In the genomic region with DNA sequence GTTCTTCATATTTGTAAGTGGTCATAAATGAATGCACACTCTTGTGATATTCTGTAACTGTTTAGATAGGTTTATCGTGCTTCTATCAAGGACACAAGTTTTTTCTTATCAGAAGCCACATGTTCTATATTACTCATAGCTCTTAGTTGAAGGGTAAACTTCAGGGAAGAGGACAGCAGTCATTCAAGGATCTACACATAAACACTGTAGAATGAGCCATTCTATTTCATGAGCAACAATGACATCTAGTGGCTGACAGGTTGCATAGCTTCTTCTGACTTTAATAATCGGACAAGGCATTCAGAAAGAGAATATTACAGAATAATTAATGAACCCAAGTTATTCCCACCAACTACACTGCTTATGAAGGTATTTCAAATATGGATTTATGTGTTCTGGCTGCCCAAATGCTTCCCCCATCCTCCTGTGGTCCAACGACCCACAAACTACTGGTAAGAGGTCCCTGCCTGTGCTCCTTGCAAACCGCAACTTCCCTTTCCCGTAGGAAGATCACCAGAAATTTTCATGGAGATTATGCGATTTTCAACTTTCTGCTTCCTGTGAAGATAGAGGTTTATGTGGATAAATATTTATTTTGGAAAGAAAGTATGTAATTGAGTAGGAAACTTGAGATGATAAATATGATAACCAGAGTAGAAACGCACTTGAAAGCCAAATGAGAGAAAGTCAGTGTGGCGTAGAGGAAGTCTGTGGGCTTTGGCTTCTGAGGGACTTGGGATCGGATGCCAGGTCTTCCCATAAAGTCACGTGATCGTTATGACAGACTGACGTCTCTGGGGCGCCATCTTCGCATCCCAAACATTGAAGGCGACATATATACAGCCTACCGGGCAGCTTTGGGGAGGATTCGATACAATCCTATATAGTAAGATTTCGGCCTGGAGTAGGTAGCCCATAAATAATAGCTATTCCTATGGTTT, we compare ENCODE assay signal across 8 cellular contexts. TPM values are rescaled to one million over a fixed set of nuclear protein-coding genes. Genes with fewer than 3 reads are reported as not detected.
DNase-seq lines count a peak whose midpoint lies in the region; ATAC-seq, FAIRE-seq and TF ChIP-seq lines count a peak whose summit lies in the region.

No MANE protein-coding gene starts in this region.

- H3K4me3 ChIP-seq in right cardiac atrium (ENCODE audit: low read length) (no peak overlapping the region), skeletal muscle tissue (ENCODE audit: low read length in 3 of 3) (peak overlapping the region; percentile 11 to 40 (median 13))

- intact Hi-C loops in right cardiac atrium (cut with DNase I) = loop anchor here (5.0 to 10.0 kb wide), 7 partner anchors 274 to 884 kb away; no protein-coding TSS in a partner anchor

- H3K9me3 ChIP-seq in right cardiac atrium (ENCODE audit: control insufficient read depth, low read length) = no peaks in the 10 kb centered on the region
- no peaks in the 10 kb centered on the region for H3K9me3 ChIP-seq in skeletal muscle tissue (ENCODE audit: control insufficient read depth in 3 of 3, low read length in 3 of 3)

- FAIRE-seq in D721Med (lab: Jason Lieb, UNC) = peak; percentile 90

- ATAC-seq in GM19043 (IDR thresholded peaks at IDR 0.05; ENCODE audit: low read depth, unreplicated experiment) (peak; percentile 87), HG03159 (IDR thresholded peaks at IDR 0.05; ENCODE audit: unreplicated experiment) (peak; percentile 73), right cardiac atrium (peak; percentile 72 to 74)

- H3K27me3 ChIP-seq in right cardiac atrium (ENCODE audit: control insufficient read depth, insufficient read depth) = no peaks in the 10 kb centered on the region
- H3K27me3 ChIP-seq in skeletal muscle tissue (ENCODE audit: control insufficient read depth in 3 of 3, insufficient read depth in 3 of 3, low read length in 3 of 3) = peaks cover 0 to 2% (median 0%) of the 10 kb centered on the region in 3 donors

- H3K27ac ChIP-seq in right cardiac atrium (ENCODE audit: low read length) (no peak overlapping the region), skeletal muscle tissue (ENCODE audit: low read depth, low read length) (no peak overlapping the region)

- no peaks in the 10 kb centered on the region for H3K36me3 ChIP-seq in skeletal muscle tissue (ENCODE audit: control insufficient read depth in 3 of 3, insufficient read depth in 3 of 3, low read length in 3 of 3)

- 45% methylated on average over 18 of the region's 18 CpGs for WGBS in right cardiac atrium

- DNase-seq in D721Med (ENCODE audit: insufficient read length, low spot score) (no peak), NCI-H2171 treated with DMSO at 0.1 percent for 48 hours (lab: John Stamatoyannopoulos, UW) (peak; percentile 52), amniotic stem cell (lab: John Stamatoyannopoulos, UW) (peak; percentile 15), right cardiac atrium (peak in 1 of 3 donors; percentile 21)
- DNase-seq in activated CD4-positive, CD25-positive, alpha-beta regulatory T cell treated with anti-CD3 and anti-CD28 coated beads, Interleukin-2, amount 50 U/mL, for 72 hours = no peak

- TF ChIP-seq CTCF in D721Med (IDR thresholded peaks at IDR 0.05; ENCODE audit: insufficient read depth, missing control alignments) = peak; percentile 92

- peak overlapping the region in 2 of 3 donors; percentile 18 to 62 for H3K9ac ChIP-seq in skeletal muscle tissue (ENCODE audit: low read depth in 1 of 3, low read length in 3 of 3)

- no peaks in the 10 kb centered on the region for H3K4me1 ChIP-seq in right cardiac atrium (ENCODE audit: control insufficient read depth, insufficient read depth, low read length)
- no peaks in the 10 kb centered on the region for H3K4me1 ChIP-seq in skeletal muscle tissue (ENCODE audit: control insufficient read depth in 3 of 3, insufficient read depth in 3 of 3, low read length in 3 of 3)

RNA-seq across cellular contexts. Expression of a gene that starts 16.7 kb away (rescaled TPM):
- total RNA-seq in right cardiac atrium (not detected), skeletal muscle tissue (under 0.01 TPM)
- not detected for polyA plus RNA-seq in right cardiac atrium

Comparison
In these comparisons a context has a peak if more than half of its experiments do, and no peak if none do; other contexts are left out.
1. DNase-seq: peak in NCI-H2171 treated with DMSO at 0.1 percent for 48 hours (single experiment) and amniotic stem cell (single experiment); none in D721Med (single experiment) and activated CD4-positive, CD25-positive, alpha-beta regulatory T cell treated with anti-CD3 and anti-CD28 coated beads, Interleukin-2, amount 50 U/mL, for 72 hours (single experiment).
2. Peak in every context shown above with its lines, with median percentiles within 50 percentile points of each other: ATAC-seq.